In genomic region chr10:2212196-2212719, GRCh38 we compare ENCODE assay signal across 21 cellular contexts.
"Had no signal": no experiment of that assay in that cellular context is flagged by ENCODE, and none has a peak within 500 bp of the region (broad histone marks: within the 10 kb centered on the region; RNA-seq: fewer than 3 reads in every experiment).

No MANE protein-coding gene starts in this region.

- H3K36me3 ChIP-seq: esophagus muscularis mucosa, heart right ventricle, left lung, lower lobe of right lung, right lobe of liver had no signal

- H3K4me1 Mint-ChIP-seq: central memory CD8-positive, alpha-beta T cell had no signal

- H3K4me1 ChIP-seq: esophagus muscularis mucosa, heart right ventricle, left lung, lower lobe of right lung, right lobe of liver had no signal

- H3K27me3 ChIP-seq: right lobe of liver had no signal

- H3K4me3 ChIP-seq: esophagus muscularis mucosa, heart right ventricle, left lung, lower lobe of right lung, right lobe of liver had no signal

- H3K36me3 Mint-ChIP-seq: activated naive CD8-positive, alpha-beta T cell; natural killer cell treated with Interleukin-12 subunit alpha and Interleukin-12 subunit beta and Interleukin-15 and Interleukin-18, amount 100 ng/mL, for 72 hours had no signal

- DNase-seq: activated CD4-positive, alpha-beta T cell treated with anti-CD3 and anti-CD28 coated beads for 4 hours; activated CD4-positive, alpha-beta T cell treated with anti-CD3 and anti-CD28 coated beads, Interleukin-2, amount 50 U/mL, for 4 hours; activated effector memory CD4-positive, alpha-beta T cell treated with Interleukin-2 at 50 U/mL for 16 hours; activated naive CD4-positive, alpha-beta T cell treated with Interleukin-2 at 50 U/mL for 16 hours; anterior cingulate cortex; foreskin melanocyte; heart right ventricle; left lung; lower lobe of right lung; mesendoderm; posterior cingulate gyrus; right lobe of liver; stimulated activated CD4-positive, alpha-beta T cell treated with anti-CD3 and anti-CD28 coated beads, Interleukin-2, amount 100 ng/mL, for 48 hours; stimulated activated naive CD4-positive, alpha-beta T cell treated with Interleukin-2 at 50 U/mL for 16 hours; trophoblast cell had no signal

- H3K9me3 Mint-ChIP-seq: central memory CD8-positive, alpha-beta T cell; dendritic cell treated with granulocyte-macrophage colony-stimulating factor and Interleukin-4, amounts not matched to agents 40 ng/mL and 50 ng/mL, for 4 days; natural killer cell treated with Interleukin-12 subunit alpha and Interleukin-12 subunit beta and Interleukin-15 and Interleukin-18, amount 100 ng/mL, for 72 hours had no signal

- H3K4me3 Mint-ChIP-seq: activated naive CD8-positive, alpha-beta T cell; central memory CD8-positive, alpha-beta T cell; dendritic cell treated with granulocyte-macrophage colony-stimulating factor and Interleukin-4, amounts not matched to agents 40 ng/mL and 50 ng/mL, for 4 days; natural killer cell treated with Interleukin-12 subunit alpha and Interleukin-12 subunit beta and Interleukin-15 and Interleukin-18, amount 100 ng/mL, for 72 hours had no signal

- H3K27ac ChIP-seq: esophagus muscularis mucosa, heart right ventricle, left lung, lower lobe of right lung, right lobe of liver, VCaP had no signal

- H3K27me3 Mint-ChIP-seq: central memory CD8-positive, alpha-beta T cell; dendritic cell treated with granulocyte-macrophage colony-stimulating factor and Interleukin-4, amounts not matched to agents 40 ng/mL and 50 ng/mL, for 4 days had no signal

- ATAC-seq: heart right ventricle; left lung; lower lobe of right lung; natural killer cell treated with Interleukin-12 subunit alpha and Interleukin-12 subunit beta and Interleukin-15 and Interleukin-18, amount 100 ng/mL, for 72 hours; right lobe of liver had no signal

- H3K27ac Mint-ChIP-seq: activated naive CD8-positive, alpha-beta T cell; dendritic cell treated with granulocyte-macrophage colony-stimulating factor and Interleukin-4, amounts not matched to agents 40 ng/mL and 50 ng/mL, for 4 days; natural killer cell treated with Interleukin-12 subunit alpha and Interleukin-12 subunit beta and Interleukin-15 and Interleukin-18, amount 100 ng/mL, for 72 hours had no signal
